In genomic region chr14:54399560-54399959, GRCh38 we compare ENCODE assay signal across 28 cellular contexts. TPM values are rescaled to one million over a fixed set of nuclear protein-coding genes. Genes with fewer than 3 reads are reported as not detected.
DNase-seq lines count a peak whose midpoint lies in the region; ATAC-seq and TF ChIP-seq lines count a peak whose summit lies in the region.
"Had no signal": no experiment of that assay in that cellular context is flagged by ENCODE, and none has a peak within 500 bp of the region (broad histone marks: within the 10 kb centered on the region; RNA-seq: fewer than 3 reads in every experiment).

No MANE protein-coding gene starts in this region.

- no peaks in the 10 kb centered on the region for H3K9me3 ChIP-seq in DOHH2 (ENCODE audit: control insufficient read depth, insufficient read depth, low read length)
- no peaks in the 10 kb centered on the region for H3K9me3 ChIP-seq in testis
- H3K9me3 ChIP-seq: adrenal gland, esophagus squamous epithelium, gastrocnemius medialis, SJSA1, tibial artery had no signal

- POLR2A ChIA-PET in activated B cell treated with CpG ODN at 0.5 μM for 24 hours (lab: Charles Lee), result no interaction called here

- no peaks in the 10 kb centered on the region for H4K20me1 ChIP-seq in DOHH2 (ENCODE audit: control insufficient read depth, insufficient read depth, low read depth, low read length)

- TF ChIP-seq CTCF in DOHH2 (IDR thresholded peaks at IDR 0.05; ENCODE audit: low read depth, low read length, poor library complexity, severe bottlenecking), result no peak
- TF ChIP-seq CTCF in activated B cell treated with CpG ODN at 0.5 μM for 24 hours (IDR thresholded peaks at IDR 0.05), result no peak
- no peak for TF ChIP-seq CTCF in neural crest cell (conservative IDR thresholded peaks at IDR 0.05)
- TF ChIP-seq CTCF in testis (IDR thresholded peaks at IDR 0.05), result no peak

- no peak for DNase-seq in activated T-cell treated with anti-CD3 and anti-CD28 coated beads, Interleukin-2, amount 50 U/mL, for 72 hours
- DNase-seq in activated T-cell treated with anti-CD3 and anti-CD28 coated beads for 4 hours, result no peak
- DNase-seq in activated B cell treated with CpG ODN at 0.5 μM for 24 hours, result no peak
- DNase-seq in neural crest cell (ENCODE audit: low read depth, low spot score), result no peak
- no peak for DNase-seq in foreskin melanocyte
- DNase-seq in testis, result no peak
- DNase-seq: ACHN; activated CD4-positive, alpha-beta T cell treated with anti-CD3 and anti-CD28 coated beads for 1 hour; activated naive CD4-positive, alpha-beta T cell treated with Interleukin-2 at 50 U/mL for 16 hours; activated T-cell treated with anti-CD3 and anti-CD28 coated beads, Interleukin-2, amount 50 U/mL, for 4 hours; adrenal gland; cerebellar nuclear complex; DMS53; esophagus squamous epithelium; gastrocnemius medialis; GDM1; HCEC 1CT; kidney glomerular epithelial cell; NCI-H1048; NCI-H446 treated with DMSO at 0.1 percent for 48 hours; occipital lobe; stimulated activated CD4-positive, alpha-beta T cell treated with anti-CD3 and anti-CD28 coated beads, Interleukin-4, amount 100 ng/mL, for 24 hours; tibial artery had no signal

- peaks cover 2 to 3% of the 10 kb centered on the region in 2 donors for H3K9me3 Mint-ChIP-seq in activated T-cell treated with anti-CD3 and anti-CD28 coated beads, Interleukin-2, amount 50 U/mL, for 72 hours
- H3K9me3 Mint-ChIP-seq in activated B cell treated with CpG ODN at 0.5 μM for 24 hours, result no peaks in the 10 kb centered on the region
- H3K9me3 Mint-ChIP-seq in neural crest cell, result peaks cover 8% of the 10 kb centered on the region
- H3K9me3 Mint-ChIP-seq: activated T-cell treated with anti-CD3 and anti-CD28 coated beads, Interleukin-2, amount 50 U/mL, for 4 hours had no signal

- H3K4me3 ChIP-seq in DOHH2 (ENCODE audit: low read length), result no peak overlapping the region
- no peak overlapping the region for H3K4me3 ChIP-seq in testis
- H3K4me3 ChIP-seq: adrenal gland, esophagus squamous epithelium, gastrocnemius medialis, SJSA1, tibial artery had no signal

- H3K79me2 ChIP-seq in DOHH2 (ENCODE audit: control insufficient read depth, low read length), result peaks cover 60% of the 10 kb centered on the region

- H3K4me1 ChIP-seq in DOHH2 (ENCODE audit: control insufficient read depth, low read length), result peaks cover 28% of the 10 kb centered on the region
- H3K4me1 ChIP-seq in testis, result no peaks in the 10 kb centered on the region
- H3K4me1 ChIP-seq: adrenal gland had no signal

- H3K36me3 Mint-ChIP-seq in activated T-cell treated with anti-CD3 and anti-CD28 coated beads, Interleukin-2, amount 50 U/mL, for 72 hours (ENCODE audit: insufficient read depth in 2 of 2), result peaks cover 10 to 36% of the 10 kb centered on the region in 2 donors
- H3K36me3 Mint-ChIP-seq in activated B cell treated with CpG ODN at 0.5 μM for 24 hours (ENCODE audit: low read depth) (no peaks in the 10 kb centered on the region), neural crest cell (ENCODE audit: low read depth) (peaks cover 30% of the 10 kb centered on the region)

- H3K4me2 ChIP-seq in DOHH2 (ENCODE audit: low read length), result peak overlapping the region; percentile 81; the same call in 1 of the 2 replicates

- TF ChIP-seq POLR2A in testis (IDR thresholded peaks at IDR 0.05), result no peak

- peaks cover 27% of the 10 kb centered on the region for H3K4me1 Mint-ChIP-seq in activated T-cell treated with anti-CD3 and anti-CD28 coated beads, Interleukin-2, amount 50 U/mL, for 72 hours (ENCODE audit: low read depth)
- peaks cover 23% of the 10 kb centered on the region for H3K4me1 Mint-ChIP-seq in activated B cell treated with CpG ODN at 0.5 μM for 24 hours
- H3K4me1 Mint-ChIP-seq in neural crest cell, result peaks cover 24% of the 10 kb centered on the region

- CTCF ChIA-PET in activated B cell treated with CpG ODN at 0.5 μM for 24 hours (lab: Charles Lee), result no interaction called here

- H3K27ac ChIP-seq in DOHH2 (ENCODE audit: low read depth, low read length) (no peak overlapping the region), testis (no peak overlapping the region)
- H3K27ac ChIP-seq: adrenal gland, esophagus squamous epithelium, gastrocnemius medialis, RWPE1, SJSA1, tibial artery had no signal

- H3K9me2 ChIP-seq in DOHH2 (replicated peaks; ENCODE audit: control insufficient read depth, low read length), result no peaks in the 10 kb centered on the region

- no peaks in the 10 kb centered on the region for H3F3A ChIP-seq in DOHH2 (ENCODE audit: control insufficient read depth, insufficient read depth)

- peak overlapping the region; percentile 88 to 90 for H3K4me3 Mint-ChIP-seq in activated T-cell treated with anti-CD3 and anti-CD28 coated beads, Interleukin-2, amount 50 U/mL, for 72 hours
- H3K4me3 Mint-ChIP-seq in activated B cell treated with CpG ODN at 0.5 μM for 24 hours (peak overlapping the region; percentile 8), neural crest cell (peak overlapping the region; percentile 43)
- H3K4me3 Mint-ChIP-seq: activated T-cell treated with anti-CD3 and anti-CD28 coated beads, Interleukin-2, amount 50 U/mL, for 4 hours; B cell had no signal

- H3K27me3 Mint-ChIP-seq in activated T-cell treated with anti-CD3 and anti-CD28 coated beads, Interleukin-2, amount 50 U/mL, for 72 hours (ENCODE audit: low read depth), result no peaks in the 10 kb centered on the region
- H3K27me3 Mint-ChIP-seq in activated B cell treated with CpG ODN at 0.5 μM for 24 hours (no peaks in the 10 kb centered on the region), neural crest cell (ENCODE audit: low read depth) (no peaks in the 10 kb centered on the region)
- H3K27me3 Mint-ChIP-seq: B cell had no signal

- intact Hi-C loops in activated B cell treated with CpG ODN at 0.5 μM for 24 hours (cut with micrococcal nuclease), result loop anchor here (5.0 kb wide), 1 partner anchor 1247 kb away; the partner anchor contains the start of gene DDHD1
- intact Hi-C loops in testis (cut with DNase I; ENCODE audit: low total_unique reads), result no loop called here

- H3K36me3 ChIP-seq in DOHH2 (ENCODE audit: control insufficient read depth, low read length) (peaks cover 53% of the 10 kb centered on the region), testis (ENCODE audit: low read depth, missing control alignments) (no peaks in the 10 kb centered on the region)
- H3K36me3 ChIP-seq: adrenal gland, esophagus squamous epithelium, gastrocnemius medialis, tibial artery had no signal

- no peak overlapping the region for H3K27ac Mint-ChIP-seq in activated T-cell treated with anti-CD3 and anti-CD28 coated beads, Interleukin-2, amount 50 U/mL, for 72 hours
- H3K27ac Mint-ChIP-seq in activated B cell treated with CpG ODN at 0.5 μM for 24 hours (no peak overlapping the region), neural crest cell (ENCODE audit: unreplicated experiment) (no peak overlapping the region)
- H3K27ac Mint-ChIP-seq: B cell had no signal

- no peaks in the 10 kb centered on the region for H3K27me3 ChIP-seq in DOHH2 (ENCODE audit: control insufficient read depth, low read length)
- no peaks in the 10 kb centered on the region for H3K27me3 ChIP-seq in testis
- H3K27me3 ChIP-seq: adrenal gland, esophagus squamous epithelium, gastrocnemius medialis, SJSA1, tibial artery had no signal

- WGBS in testis, 2 donors, result 92 to 93% methylated on average over 2 of the region's 2 CpGs

- ATAC-seq in activated T-cell treated with anti-CD3 and anti-CD28 coated beads, Interleukin-2, amount 50 U/mL, for 72 hours (replicated peaks in 1 of 2), result no peak
- ATAC-seq in activated B cell treated with CpG ODN at 0.5 μM for 24 hours (ENCODE audit: low read depth) (no peak), HG03135 (IDR thresholded peaks at IDR 0.05; ENCODE audit: unreplicated experiment) (no peak)
- ATAC-seq: activated T-cell treated with anti-CD3 and anti-CD28 coated beads, Interleukin-2, amount 50 U/mL, for 4 hours; gastrocnemius medialis had no signal

RNA-seq across cellular contexts. Expression of gene CDKN3, which starts 2.8 kb away (rescaled TPM):
- 100 to 1,000 TPM in 1 of 2 donors, 10 to 100 TPM in 1; 92.0 to 121 TPM for total RNA-seq in activated T-cell treated with anti-CD3 and anti-CD28 coated beads, Interleukin-2, amount 50 U/mL, for 72 hours
- total RNA-seq in activated B cell treated with CpG ODN at 0.5 μM for 24 hours, result 0.91 and 1.6 TPM in 2 replicates
- 39.4 and 43.8 TPM in 2 replicates for total RNA-seq in neural crest cell
- 100 to 1,000 TPM in 1 of 2 donors, 10 to 100 TPM in 1; 99.0 to 160 TPM for total RNA-seq in testis
- polyA plus RNA-seq in testis (ENCODE audit: insufficient read depth, low read depth, low replicate concordance), result 398 TPM

RNA-seq across cellular contexts. Expression of gene CNIH1, which starts 41.6 kb away (rescaled TPM):
- total RNA-seq in activated T-cell treated with anti-CD3 and anti-CD28 coated beads, Interleukin-2, amount 50 U/mL, for 72 hours, result 10 to 100 TPM; 86.7 to 92.2 TPM
- total RNA-seq in activated B cell treated with CpG ODN at 0.5 μM for 24 hours, result 40.6 and 43.5 TPM in 2 replicates
- total RNA-seq in neural crest cell, result 118 and 120 TPM in 2 replicates
- total RNA-seq in testis, result 100 to 1,000 TPM in 1 of 2 donors, 10 to 100 TPM in 1; 44.2 to 157 TPM
- polyA plus RNA-seq in testis (ENCODE audit: insufficient read depth, low read depth, low replicate concordance), result 121 TPM

Comparison
In these comparisons a context has a peak if more than half of its experiments do, and no peak if none do; other contexts are left out.
1. H3K4me3 Mint-ChIP-seq: peak in every context shown above with its lines; median percentile 89 in activated T-cell treated with anti-CD3 and anti-CD28 coated beads, Interleukin-2, amount 50 U/mL, for 72 hours; 43 in neural crest cell; 8 in activated B cell treated with CpG ODN at 0.5 μM for 24 hours.
2. RNA of gene CDKN3, which starts 2.8 kb away (total RNA-seq): 99.0 to 160 TPM in testis, 92.0 to 121 TPM in activated T-cell treated with anti-CD3 and anti-CD28 coated beads, Interleukin-2, amount 50 U/mL, for 72 hours and 39.4 to 43.8 TPM in neural crest cell; 0.91 to 1.6 TPM in activated B cell treated with CpG ODN at 0.5 μM for 24 hours; every median in the first group is over 10 times any median in the second.